In genomic region chr12:71014180-71014785, GRCh38 we compare ENCODE assay signal across 8 cellular contexts.
DNase-seq lines count a peak whose midpoint lies in the region; ATAC-seq, FAIRE-seq and TF ChIP-seq lines count a peak whose summit lies in the region.

No MANE protein-coding gene starts in this region.

- H2BK15ac ChIP-seq in neuronal stem cell (ENCODE audit: low read length), result no peak overlapping the region

- H3K23ac ChIP-seq in neuronal stem cell (ENCODE audit: low read depth, low read length, poor library complexity), result no peak overlapping the region

- H4K20me1 ChIP-seq in DND-41 (ENCODE audit: insufficient read depth, low read length) (no peaks in the 10 kb centered on the region), endothelial cell of umbilical vein (replicated peaks; ENCODE audit: control insufficient read depth, extremely low read depth, insufficient read depth, low read length) (no peaks in the 10 kb centered on the region)

- TF ChIP-seq POLR2A in endothelial cell of umbilical vein (IDR thresholded peaks at IDR 0.05; ENCODE audit: low read depth, low read length), result no peak

- no peak overlapping the region for H4K8ac ChIP-seq in neuronal stem cell (ENCODE audit: low read depth, low read length)

- intact Hi-C loops in endothelial cell of umbilical vein (cut with micrococcal nuclease), result loop anchor here (1.0 kb wide), 1 partner anchor 281 kb away; no protein-coding TSS in a partner anchor

- H3K18ac ChIP-seq in neuronal stem cell (ENCODE audit: low read length), result no peak overlapping the region

- ATAC-seq in DND-41 (ENCODE audit: insufficient read depth, low read depth) (no peak), HG02678 (IDR thresholded peaks at IDR 0.05; ENCODE audit: unreplicated experiment) (no peak), GM18868 (IDR thresholded peaks at IDR 0.05; ENCODE audit: unreplicated experiment) (no peak)

- dilution Hi-C loops in endothelial cell of umbilical vein (cut with MboI; ENCODE audit: extremely low pct_ligation_motif_present, low sequenced_read_pairs), result no loop called here

- no peaks in the 10 kb centered on the region for H3K79me2 ChIP-seq in DND-41 (ENCODE audit: insufficient read depth, low read length)
- no peaks in the 10 kb centered on the region for H3K79me2 ChIP-seq in endothelial cell of umbilical vein (ENCODE audit: control insufficient read depth, insufficient read depth, low read length)

- H2AFZ ChIP-seq in DND-41 (ENCODE audit: low read depth, low read length), result no peak overlapping the region
- peak overlapping the region; percentile 11 for H2AFZ ChIP-seq in endothelial cell of umbilical vein (ENCODE audit: low read depth, low read length)
- H2AFZ ChIP-seq in neuronal stem cell (ENCODE audit: low read length), result peak overlapping the region; percentile 69

- H3K9me3 ChIP-seq in DND-41 (ENCODE audit: insufficient read depth, low read length, severe bottlenecking) (no peaks in the 10 kb centered on the region), endothelial cell of umbilical vein (replicated peaks; ENCODE audit: control insufficient read depth, insufficient read depth, low read length) (no peaks in the 10 kb centered on the region), neuronal stem cell (replicated peaks in 1 of 2; ENCODE audit: control insufficient read depth in 2 of 2, insufficient read depth in 1 of 2, low read depth in 1 of 2, low read length in 2 of 2) (no peaks in the 10 kb centered on the region)

- H3K9me1 ChIP-seq in endothelial cell of umbilical vein (replicated peaks; ENCODE audit: control insufficient read depth, extremely low read depth, insufficient read depth, low read length), result no peaks in the 10 kb centered on the region

- TF ChIP-seq CTCF in DND-41 (IDR thresholded peaks at IDR 0.05; ENCODE audit: borderline replicate concordance, extremely low read depth, low read length, poor library complexity, severe bottlenecking) (peak; percentile 13), endothelial cell of umbilical vein (IDR thresholded peaks at IDR 0.05; ENCODE audit: extremely low read depth in 1 of 2, insufficient read depth in 1 of 2, low read depth in 1 of 2, low read length in 2 of 2) (no peak), GM10248 (IDR thresholded peaks at IDR 0.05; ENCODE audit: control extremely low read depth, extremely low read depth, low read depth, missing control alignments) (no peak)

- H3K79me1 ChIP-seq in neuronal stem cell (ENCODE audit: low read depth, low read length), result no peaks in the 10 kb centered on the region

- H2AK5ac ChIP-seq in neuronal stem cell (ENCODE audit: low read depth, low read length), result no peak overlapping the region

- H3K4me1 ChIP-seq in DND-41 (ENCODE audit: insufficient read depth, low read length) (peaks cover 7% of the 10 kb centered on the region; the same call in 1 of the 2 replicates), endothelial cell of umbilical vein (ENCODE audit: control insufficient read depth, extremely low read depth, insufficient read depth, low read length) (no peaks in the 10 kb centered on the region), neuronal stem cell (ENCODE audit: control insufficient read depth in 2 of 2, insufficient read depth in 1 of 2, low read depth in 1 of 2, low read length in 2 of 2) (no peaks in the 10 kb centered on the region)

- H3K4ac ChIP-seq in neuronal stem cell (ENCODE audit: low read length), result no peak overlapping the region

- WGBS in neuronal stem cell (ENCODE audit: extremely low coverage in 2 of 2, insufficient read length in 2 of 2, insufficient replicate concordance in 1 of 2), 2 donors, result no CpG with 5 or more reads among the region's 2 CpGs

- no peak overlapping the region for H2BK5ac ChIP-seq in neuronal stem cell (ENCODE audit: low read length)

- no peak for FAIRE-seq in endothelial cell of umbilical vein (lab: Jason Lieb, UNC)

- no TSS peak for BruUV-seq in endothelial cell of umbilical vein (replicated peaks; lab: Mats Ljungman, UMichigan)

- CTCF ChIA-PET in endothelial cell of umbilical vein (lab: Charles Lee) (interaction anchor here (0.6 to 1.6 kb wide), 4 partner anchors 197 to 285 kb away, joined by 3 to 16 read pairs (median 4); no protein-coding TSS in a partner anchor), GM10248 (lab: Yijun Ruan, JAX) (interaction anchor here (1.0 kb wide), 1 partner anchor 281 kb away, joined by 3 read pairs; no protein-coding TSS in a partner anchor)

- H3K27me3 ChIP-seq in DND-41 (ENCODE audit: insufficient read depth, low read length, poor library complexity), result no peaks in the 10 kb centered on the region
- no peaks in the 10 kb centered on the region for H3K27me3 ChIP-seq in endothelial cell of umbilical vein (ENCODE audit: control insufficient read depth in 2 of 2, insufficient read depth in 2 of 2, low read length in 2 of 2)
- no peaks in the 10 kb centered on the region for H3K27me3 ChIP-seq in neuronal stem cell (ENCODE audit: control insufficient read depth in 3 of 3, insufficient read depth in 3 of 3, low read depth in 1 of 3, low read length in 3 of 3)

- no peak for DNase-seq in DND-41
- peak; percentile 24 for DNase-seq in NCI-H526 treated with DMSO at 0.1 percent for 48 hours (lab: John Stamatoyannopoulos, UW)
- DNase-seq in endothelial cell of umbilical vein (ENCODE audit: low read depth, low spot score), result peak; percentile 13
- peak; percentile 23 for DNase-seq in neuronal stem cell (ENCODE audit: low spot score)
- DNase-seq in GM10248 (ENCODE audit: extremely low spot score), result no peak
- DNase-seq in activated CD4-positive, alpha-beta T cell treated with anti-CD3 and anti-CD28 coated beads, Interleukin-2, amount 50 U/mL, for 1 hour, result no peak

- no peak overlapping the region for H3K27ac ChIP-seq in DND-41 (ENCODE audit: low read length)
- no peak overlapping the region for H3K27ac ChIP-seq in endothelial cell of umbilical vein (ENCODE audit: insufficient read depth, low read depth, low read length)
- H3K27ac ChIP-seq in neuronal stem cell (replicated peaks; ENCODE audit: low read length), result no peak overlapping the region

- H3K14ac ChIP-seq in neuronal stem cell (ENCODE audit: low read length), result no peak overlapping the region

- no peak overlapping the region for H2BK12ac ChIP-seq in neuronal stem cell (ENCODE audit: low read length)

- H3K9ac ChIP-seq in DND-41 (ENCODE audit: low read depth, low read length) (no peak overlapping the region), endothelial cell of umbilical vein (replicated peaks; ENCODE audit: extremely low read depth, insufficient read depth, low read length) (no peak overlapping the region), neuronal stem cell (ENCODE audit: low read depth, low read length, poor library complexity) (no peak overlapping the region)

- H3K4me3 ChIP-seq in DND-41 (ENCODE audit: low read depth in 1 of 2, low read length in 2 of 2) (no peak overlapping the region), endothelial cell of umbilical vein (replicated peaks in 1 of 3; ENCODE audit: insufficient read depth in 1 of 3, low read depth in 1 of 3, low read length in 3 of 3) (no peak overlapping the region), neuronal stem cell (ENCODE audit: low read length in 2 of 2) (no peak overlapping the region)

- no peak overlapping the region for H2BK120ac ChIP-seq in neuronal stem cell (ENCODE audit: low read depth, low read length)

- H3K36me3 ChIP-seq in DND-41 (ENCODE audit: insufficient read depth, low read length), result no peaks in the 10 kb centered on the region
- no peaks in the 10 kb centered on the region for H3K36me3 ChIP-seq in endothelial cell of umbilical vein (ENCODE audit: control insufficient read depth in 2 of 2, extremely low read depth in 1 of 2, insufficient read depth in 2 of 2, low read length in 2 of 2)
- peaks cover 0 to 2% of the 10 kb centered on the region in 2 donors for H3K36me3 ChIP-seq in neuronal stem cell (replicated peaks in 1 of 2; ENCODE audit: control insufficient read depth in 2 of 2, insufficient read depth in 2 of 2, low read length in 2 of 2)

- no peak overlapping the region for H3K4me2 ChIP-seq in DND-41 (ENCODE audit: insufficient read depth, low read length)
- no peak overlapping the region for H3K4me2 ChIP-seq in endothelial cell of umbilical vein (ENCODE audit: insufficient read depth, low read length)
- no peak overlapping the region for H3K4me2 ChIP-seq in neuronal stem cell (ENCODE audit: insufficient read depth, low read length, poor library complexity, severe bottlenecking)

- H4K91ac ChIP-seq in neuronal stem cell (ENCODE audit: low read depth, low read length, poor library complexity), result no peak overlapping the region

- POLR2A ChIA-PET in endothelial cell of umbilical vein (lab: Charles Lee), result no interaction called here
- POLR2A ChIA-PET in GM10248 (lab: Yijun Ruan, JAX), result no interaction called here

TF ChIP-seq in endothelial cell of umbilical vein, 7 proteins besides CTCF, POLR2A, EP300 and RAD21:
- no peak for TF ChIP-seq EZH2 (IDR thresholded peaks at IDR 0.05; ENCODE audit: borderline replicate concordance, low read depth, low read length, severe bottlenecking)
- TF ChIP-seq MYC (IDR thresholded peaks at IDR 0.05; ENCODE audit: low read depth, low read length), result no peak
- no peak for TF ChIP-seq GATA2 (IDR thresholded peaks at IDR 0.05; ENCODE audit: insufficient read depth, insufficient read length, low read depth, low read length)
- TF ChIP-seq, protein P1, sequence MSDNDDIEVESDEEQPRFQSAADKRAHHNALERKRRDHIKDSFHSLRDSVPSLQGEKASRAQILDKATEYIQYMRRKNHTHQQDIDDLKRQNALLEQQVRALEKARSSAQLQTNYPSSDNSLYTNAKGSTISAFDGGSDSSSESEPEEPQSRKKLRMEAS (IDR thresholded peaks at IDR 0.05; ENCODE audit: insufficient read depth, insufficient read length), result no peak
- no peak for TF ChIP-seq FOS (IDR thresholded peaks at IDR 0.05; ENCODE audit: borderline replicate concordance, insufficient read depth, low read length)
- no peak for TF ChIP-seq POLR2AphosphoS5 (IDR thresholded peaks at IDR 0.05; ENCODE audit: insufficient read depth, low read depth, low read length)
- no peak for TF ChIP-seq JUN (IDR thresholded peaks at IDR 0.05; ENCODE audit: borderline replicate concordance, insufficient read depth, insufficient read length, low read depth)
TF ChIP-seq in endothelial cell of umbilical vein: peak in this region for 0.

Comparison
In these comparisons a context has a peak if more than half of its experiments do, and no peak if none do; other contexts are left out.
1. DNase-seq: peak in NCI-H526 treated with DMSO at 0.1 percent for 48 hours (single experiment), endothelial cell of umbilical vein (single experiment) and neuronal stem cell (single experiment); none in DND-41 (single experiment), GM10248 (single experiment) and activated CD4-positive, alpha-beta T cell treated with anti-CD3 and anti-CD28 coated beads, Interleukin-2, amount 50 U/mL, for 1 hour (single experiment).